8 cellular contexts compared by ENCODE assay signal in genomic region chr22:50170453-50171318, GRCh38. TPM values are rescaled to one million over a fixed set of nuclear protein-coding genes. Genes with fewer than 3 reads are reported as not detected.
DNase-seq lines count a peak whose midpoint lies in the region; ATAC-seq and TF ChIP-seq lines count a peak whose summit lies in the region.

TSS of gene PANX2 (plus strand) at chr22:50170731. CDS start at chr22:50170731, 0 bp downstream.

- H3K9me3 Mint-ChIP-seq in naive thymus-derived CD4-positive, alpha-beta T cell, result no peaks in the 10 kb centered on the region

- H3K9me3 ChIP-seq in A673 (ENCODE audit: low read depth, low read length, poor library complexity, severe bottlenecking) (no peaks in the 10 kb centered on the region), HCT116 (ENCODE audit: control insufficient read depth in 1 of 2, insufficient read depth in 1 of 2, low read depth in 1 of 2, low read length in 2 of 2) (no peaks in the 10 kb centered on the region), breast epithelium (no peaks in the 10 kb centered on the region)
- no peaks in the 10 kb centered on the region for H3K9me3 ChIP-seq in naive thymus-derived CD4-positive, alpha-beta T cell (ENCODE audit: control insufficient read depth in 2 of 3, low read length in 3 of 3)

- no peak for TF ChIP-seq RAD21 in HCT116 (IDR thresholded peaks at IDR 0.05; ENCODE audit: low read depth)

- H2AFZ ChIP-seq in HCT116 (ENCODE audit: low read depth, low read length, poor library complexity, severe bottlenecking), result no peak within 1 kb of the TSS

- H4K20me1 ChIP-seq in HCT116 (ENCODE audit: insufficient read depth), result no peaks in the 10 kb centered on the region

- peaks cover 20 to 45% (median 35%) of the 10 kb centered on the region in 5 donors for H3K27me3 Mint-ChIP-seq in naive thymus-derived CD4-positive, alpha-beta T cell

- H3K79me2 ChIP-seq in HCT116 (ENCODE audit: insufficient read depth, low read length), result no peaks in the 10 kb centered on the region

- RAD21 ChIA-PET in HCT116 (lab: Charles Lee; ENCODE audit: low non-redundant PET in 1 of 2, low total read pairs in 2 of 2, uncharacterized antibody in 2 of 2, unreplicated experiment in 2 of 2), result no interaction called here

- POLR2A ChIA-PET in A673 (lab: Charles Lee; ENCODE audit: low non-redundant PET) (no interaction called here), HCT116 (lab: Charles Lee) (no interaction called here)
- POLR2A ChIA-PET in naive thymus-derived CD4-positive, alpha-beta T cell (lab: Charles Lee), result interaction anchor here (1.1 kb wide), 1 partner anchor 16 kb away, joined by 3 read pairs; no protein-coding TSS in a partner anchor

- H3K4me2 ChIP-seq in HCT116 (ENCODE audit: low read length), result peak within 1 kb of the TSS; percentile 50

- DNase-seq in A673 (ENCODE audit: low spot score) (no peak), HCT116 (ENCODE audit: low read depth, low spot score) (no peak), breast epithelium (ENCODE audit: low spot score in 2 of 2) (no peak), NCI-H510A treated with DMSO at 0.1 percent for 48 hours (lab: John Stamatoyannopoulos, UW) (no peak), GM10266 (ENCODE audit: extremely low spot score) (no peak)
- no peak for DNase-seq in naive thymus-derived CD4-positive, alpha-beta T cell
- no peak for DNase-seq in NK-92 treated with Interleukin-12 subunit alpha and Interleukin-12 subunit beta, amount 100 ng/mL, for 24 hours (lab: John Stamatoyannopoulos, UW)

- TF ChIP-seq CTCF in A673 (conservative IDR thresholded peaks at IDR 0.05; ENCODE audit: low read depth, low read length) (no peak), HCT116 (IDR thresholded peaks at IDR 0.05 in 2 of 3, conservative IDR thresholded peaks at IDR 0.05 in 1 of 3; ENCODE audit: borderline replicate concordance in 1 of 3, insufficient read depth in 1 of 3, low read depth in 2 of 3, low read length in 2 of 3) (no peak), breast epithelium (IDR thresholded peaks at IDR 0.05) (no peak), GM10266 (IDR thresholded peaks at IDR 0.05; ENCODE audit: control insufficient read depth, insufficient read depth, low read depth, missing control alignments) (no peak)

- ATAC-seq in HCT116, result no peak
- ATAC-seq in naive thymus-derived CD4-positive, alpha-beta T cell, result no peak
- no peak for ATAC-seq in GM21786 (IDR thresholded peaks at IDR 0.05; ENCODE audit: unreplicated experiment)

- H3K4me1 Mint-ChIP-seq in naive thymus-derived CD4-positive, alpha-beta T cell, result peaks cover 0 to 6% (median 2%) of the 10 kb centered on the region in 7 donors

- no peaks in the 10 kb centered on the region for H3K36me3 ChIP-seq in A673 (ENCODE audit: insufficient read depth, low read length, poor library complexity, severe bottlenecking)
- no peaks in the 10 kb centered on the region for H3K36me3 ChIP-seq in HCT116 (ENCODE audit: control insufficient read depth in 1 of 2, insufficient read depth in 2 of 2, low read length in 2 of 2)
- no peaks in the 10 kb centered on the region for H3K36me3 ChIP-seq in breast epithelium
- H3K36me3 ChIP-seq in naive thymus-derived CD4-positive, alpha-beta T cell (ENCODE audit: control insufficient read depth in 2 of 3, insufficient read depth in 3 of 3, low read length in 3 of 3), result no peaks in the 10 kb centered on the region

- H3K9me2 ChIP-seq in HCT116 (ENCODE audit: insufficient read depth), result no peaks in the 10 kb centered on the region

- no peaks in the 10 kb centered on the region for H3K27me3 ChIP-seq in A673 (replicated peaks; ENCODE audit: insufficient read depth, low read depth, low read length, poor library complexity)
- no peaks in the 10 kb centered on the region for H3K27me3 ChIP-seq in HCT116 (ENCODE audit: insufficient read depth, low read length)
- no peaks in the 10 kb centered on the region for H3K27me3 ChIP-seq in breast epithelium
- peaks cover 0 to 4% of the 10 kb centered on the region in 2 donors for H3K27me3 ChIP-seq in naive thymus-derived CD4-positive, alpha-beta T cell (ENCODE audit: control insufficient read depth in 2 of 2, insufficient read depth in 2 of 2, low read length in 2 of 2)

- BruUV-seq in A673 (replicated peaks; lab: Mats Ljungman, UMichigan) (no TSS peak), HCT116 (replicated peaks; lab: Mats Ljungman, UMichigan) (no TSS peak)

- H3K4me3 ChIP-seq in A673 (ENCODE audit: low read depth, low read length, poor library complexity, severe bottlenecking) (peak within 1 kb of the TSS; percentile 54), HCT116 (replicated peaks in 1 of 2; ENCODE audit: low read depth in 1 of 2, low read length in 2 of 2) (peak within 1 kb of the TSS; percentile 28 to 37; a peak in 3 of 4 replicates), breast epithelium (peak within 1 kb of the TSS; percentile 38 to 88 (median 64))
- H3K4me3 ChIP-seq in naive thymus-derived CD4-positive, alpha-beta T cell (ENCODE audit: low read length), result no peak within 1 kb of the TSS

- peak within 1 kb of the TSS; percentile 60 to 89 (median 77) for H3K4me3 Mint-ChIP-seq in naive thymus-derived CD4-positive, alpha-beta T cell

- intact Hi-C loops in A673 (cut with micrococcal nuclease; ENCODE audit: unreplicated experiment), result no loop called here
- intact Hi-C loops in HCT116 (cut with micrococcal nuclease), result no loop called here
- intact Hi-C loops in breast epithelium (cut with DNase I; ENCODE audit: low total_unique reads), result no loop called here
- intact Hi-C loops in naive thymus-derived CD4-positive, alpha-beta T cell (cut with micrococcal nuclease), result loop anchor here (2.0 to 10.0 kb wide), 2 partner anchors 20 to 176 kb away; no protein-coding TSS in a partner anchor

- peak within 1 kb of the TSS; percentile 47 for H3K27ac ChIP-seq in A673 (ENCODE audit: low read depth, low read length, poor library complexity, severe bottlenecking)
- no peak within 1 kb of the TSS for H3K27ac ChIP-seq in HCT116 (ENCODE audit: low read depth, low read length)
- no peak within 1 kb of the TSS for H3K27ac ChIP-seq in breast epithelium
- H3K27ac ChIP-seq in naive thymus-derived CD4-positive, alpha-beta T cell (ENCODE audit: low read depth, low read length), result no peak within 1 kb of the TSS

- CTCF ChIA-PET in A673 (lab: Charles Lee), result no interaction called here
- CTCF ChIA-PET in HCT116 (lab: Charles Lee), result no interaction called here
- CTCF ChIA-PET in naive thymus-derived CD4-positive, alpha-beta T cell (lab: Charles Lee), result no interaction called here

- H3K27ac Mint-ChIP-seq in naive thymus-derived CD4-positive, alpha-beta T cell, result peak within 1 kb of the TSS in 1 of 9 donors; percentile 5

- TF ChIP-seq POLR2A in HCT116 (IDR thresholded peaks at IDR 0.05; ENCODE audit: borderline replicate concordance, extremely low read depth, insufficient read depth, insufficient read length) (no peak), breast epithelium (IDR thresholded peaks at IDR 0.05) (no peak)

- peak within 1 kb of the TSS; percentile 23; the same call in 1 of the 2 replicates for H3K9ac ChIP-seq in HCT116 (ENCODE audit: low read length)

- H3K4me1 ChIP-seq in A673 (ENCODE audit: insufficient read depth, low read length, poor library complexity, severe bottlenecking), result peaks cover 4% of the 10 kb centered on the region
- no peaks in the 10 kb centered on the region for H3K4me1 ChIP-seq in HCT116 (ENCODE audit: control insufficient read depth in 1 of 2, insufficient read depth in 2 of 2, low read length in 2 of 2)
- no peaks in the 10 kb centered on the region for H3K4me1 ChIP-seq in breast epithelium
- no peaks in the 10 kb centered on the region for H3K4me1 ChIP-seq in naive thymus-derived CD4-positive, alpha-beta T cell (ENCODE audit: control insufficient read depth in 2 of 2, insufficient read depth in 2 of 2, low read length in 2 of 2)

- H3K36me3 Mint-ChIP-seq in naive thymus-derived CD4-positive, alpha-beta T cell, result no peaks in the 10 kb centered on the region

TF ChIP-seq in HCT116, 20 proteins besides CTCF, POLR2A, EP300 and RAD21 (continues in another document):
- TF ChIP-seq ZNF274 (IDR thresholded peaks at IDR 0.05; ENCODE audit: low read depth, low read length) (no peak), EZH2phosphoT487 (IDR thresholded peaks at IDR 0.05; ENCODE audit: borderline replicate concordance) (no peak), SRF (IDR thresholded peaks at IDR 0.05; ENCODE audit: low read depth) (no peak), YY1 (IDR thresholded peaks at IDR 0.05; ENCODE audit: extremely low read depth, insufficient replicate concordance, low read depth, low read length) (no peak), ATF3 (IDR thresholded peaks at IDR 0.05) (no peak), ELF1 (IDR thresholded peaks at IDR 0.05; ENCODE audit: borderline replicate concordance, low read depth) (no peak), ZFX (IDR thresholded peaks at IDR 0.05) (no peak), POLR2AphosphoS5 (IDR thresholded peaks at IDR 0.05; ENCODE audit: low read depth, low read length) (no peak), MAX (IDR thresholded peaks at IDR 0.05) (no peak)

RNA-seq across cellular contexts. Expression of gene PANX2, which starts in this region (rescaled TPM):
- total RNA-seq in A673 (2021) (7.6 and 9.1 TPM in 2 replicates), HCT116 (2021; ENCODE audit: unreplicated experiment) (8.0 TPM), breast epithelium (1 to 10 TPM in 2 of 3 donors, under 1 TPM in 1; 0.64 to 2.0 (median 1.8) TPM)
- polyA plus RNA-seq in HCT116 (2012), result 6.5 and 11.2 TPM in 2 replicates
- 1 to 10 TPM in 1 of 5 experiments, under 1 TPM in 2, not detected in 2; 0.27 to 2.0 (median 0.66) TPM for total RNA-seq in naive thymus-derived CD4-positive, alpha-beta T cell
- not detected for polyA plus RNA-seq in naive thymus-derived CD4-positive, alpha-beta T cell

Comparison
In these comparisons a context has a peak if more than half of its experiments do, and no peak if none do; other contexts are left out.
1. intact Hi-C loops: an anchor here in naive thymus-derived CD4-positive, alpha-beta T cell (2.0 to 10.0 kb wide); none called in A673, HCT116 and breast epithelium.